In the genomic region with DNA sequence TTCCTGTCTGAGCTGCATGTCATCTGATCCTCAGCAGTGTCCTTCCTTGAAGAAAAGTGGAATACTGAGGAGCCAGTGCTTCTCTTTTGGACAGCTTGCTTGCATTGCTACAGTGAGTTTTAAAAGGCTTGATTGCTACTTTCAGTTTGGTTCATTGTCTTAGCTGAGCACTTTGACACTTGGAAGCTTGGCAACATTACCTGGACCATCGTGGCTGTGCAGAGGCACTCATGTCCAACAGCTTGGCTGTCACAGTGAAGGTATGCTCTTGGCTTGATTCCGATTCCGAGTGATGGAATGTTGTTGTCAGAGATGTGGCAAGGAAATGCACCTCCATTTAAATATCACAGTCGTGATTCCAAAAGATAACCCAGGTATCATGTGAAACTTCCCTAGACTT, we compare ENCODE assay signal across 18 cellular contexts.
DNase-seq lines count a peak whose midpoint lies in the region; ATAC-seq, FAIRE-seq and TF ChIP-seq lines count a peak whose summit lies in the region.
"Had no signal": no experiment of that assay in that cellular context is flagged by ENCODE, and none has a peak within 500 bp of the region (broad histone marks: within the 10 kb centered on the region; RNA-seq: fewer than 3 reads in every experiment).

No MANE protein-coding gene starts in this region.

- no peak for TF ChIP-seq EP300 in tibial nerve (IDR thresholded peaks at IDR 0.05)
- TF ChIP-seq EP300 in esophagus muscularis mucosa (IDR thresholded peaks at IDR 0.05): no peak

- TF ChIP-seq CTCF in IMR-90 (conservative IDR thresholded peaks at IDR 0.05; ENCODE audit: low read depth, low read length) (no peak), keratinocyte (optimal IDR thresholded peaks at IDR 0.05 in 1 of 3, IDR thresholded peaks at IDR 0.05 in 1 of 3, conservative IDR thresholded peaks at IDR 0.05 in 1 of 3; ENCODE audit: extremely low read depth in 1 of 3, insufficient read depth in 2 of 3, low read length in 3 of 3) (no peak), tibial nerve (IDR thresholded peaks at IDR 0.05) (no peak), esophagus muscularis mucosa (IDR thresholded peaks at IDR 0.05) (no peak)

- H3K79me1 ChIP-seq in IMR-90 (ENCODE audit: low read depth in 1 of 2, low read length in 2 of 2): no peaks in the 10 kb centered on the region

- peak overlapping the region; percentile 71 for H3K18ac ChIP-seq in IMR-90 (ENCODE audit: low read depth, low read length)

- no TSS peak for BruUV-seq in IMR-90 (replicated peaks; lab: Mats Ljungman, UMichigan)

- ATAC-seq in right cardiac atrium: no peak
- no peak for ATAC-seq in left cardiac atrium
- no peak for ATAC-seq in IMR-90 (ENCODE audit: low read depth)
- ATAC-seq: SK-N-SH treated with all-trans-retinoic acid at 6 μM for 48 hours had no signal

- no peak overlapping the region for H3K56ac ChIP-seq in IMR-90 (ENCODE audit: extremely low read depth, insufficient read depth, low read length)

- H3K9me1 ChIP-seq in IMR-90 (ENCODE audit: insufficient read depth, low read length) (peaks cover 11% of the 10 kb centered on the region), keratinocyte (ENCODE audit: control insufficient read depth, extremely low read depth, insufficient read depth, low read length) (no peaks in the 10 kb centered on the region)

- TF ChIP-seq POLR2A in IMR-90 (IDR thresholded peaks at IDR 0.05; ENCODE audit: low read depth, low read length) (no peak), tibial nerve (IDR thresholded peaks at IDR 0.05) (no peak), esophagus muscularis mucosa (IDR thresholded peaks at IDR 0.05; ENCODE audit: low read depth) (no peak)

- H4K8ac ChIP-seq in IMR-90 (ENCODE audit: low read depth in 2 of 2, low read length in 2 of 2): no peak overlapping the region

- H3K4ac ChIP-seq in IMR-90 (ENCODE audit: low read depth, low read length): peak overlapping the region; percentile 25; the same call in 1 of the 2 replicates

- peak overlapping the region; percentile 60; the same call in 1 of the 2 replicates for H3K14ac ChIP-seq in IMR-90 (replicated peaks; ENCODE audit: low read depth, low read length)

- peak overlapping the region; percentile 50; the same call in 1 of the 2 replicates for H2BK20ac ChIP-seq in IMR-90 (ENCODE audit: low read depth, low read length)

- H3K4me1 ChIP-seq in right cardiac atrium (ENCODE audit: control insufficient read depth, insufficient read depth, low read length) (peaks cover 6% of the 10 kb centered on the region), IMR-90 (ENCODE audit: control insufficient read depth, insufficient read depth, low read length) (peaks cover 11% of the 10 kb centered on the region), keratinocyte (ENCODE audit: control insufficient read depth, extremely low read depth, insufficient read depth, low read length) (no peaks in the 10 kb centered on the region), tibial nerve (no peaks in the 10 kb centered on the region), esophagus muscularis mucosa (peaks cover 4 to 34% (median 15%) of the 10 kb centered on the region in 4 donors)

- no peaks in the 10 kb centered on the region for H3K79me2 ChIP-seq in keratinocyte (ENCODE audit: control insufficient read depth, insufficient read depth, low read length)

- POLR2A ChIA-PET in IMR-90 (lab: Charles Lee; ENCODE audit: unreplicated experiment): no interaction called here

- H2AK5ac ChIP-seq in IMR-90 (ENCODE audit: low read depth, low read length): peak overlapping the region; percentile 76; the same call in 1 of the 2 replicates

- H3K27me3 ChIP-seq in right cardiac atrium (ENCODE audit: control insufficient read depth, insufficient read depth) (no peaks in the 10 kb centered on the region), IMR-90 (ENCODE audit: control insufficient read depth, insufficient read depth, low read length) (no peaks in the 10 kb centered on the region), keratinocyte (ENCODE audit: control insufficient read depth, extremely low read depth, insufficient read depth, low read length) (no peaks in the 10 kb centered on the region), tibial nerve (no peaks in the 10 kb centered on the region), esophagus muscularis mucosa (no peaks in the 10 kb centered on the region)

- peak overlapping the region; percentile 49; the same call in 1 of the 2 replicates for H4K5ac ChIP-seq in IMR-90 (ENCODE audit: low read depth, low read length)

- H4K20me1 ChIP-seq in IMR-90 (ENCODE audit: insufficient read depth, low read length): no peaks in the 10 kb centered on the region
- H4K20me1 ChIP-seq in keratinocyte (ENCODE audit: control insufficient read depth, extremely low read depth, insufficient read depth, low read length): no peaks in the 10 kb centered on the region

- H3K4me3 ChIP-seq in right cardiac atrium (ENCODE audit: low read length) (no peak overlapping the region), IMR-90 (ENCODE audit: insufficient read depth, low read depth, low read length) (no peak overlapping the region), keratinocyte (ENCODE audit: control insufficient read depth in 2 of 3, extremely low read depth in 1 of 3, insufficient read depth in 2 of 3, low read depth in 1 of 3, low read length in 3 of 3) (no peak overlapping the region), tibial nerve (no peak overlapping the region), esophagus muscularis mucosa (no peak overlapping the region)
- H3K4me3 ChIP-seq: GM23248, PC-9 had no signal

- H2BK15ac ChIP-seq in IMR-90 (ENCODE audit: low read depth, low read length): peak overlapping the region; percentile 68; the same call in 1 of the 3 replicates

- H3K4me2 ChIP-seq in IMR-90 (ENCODE audit: low read depth, low read length): no peak overlapping the region
- peak overlapping the region; percentile 15 for H3K4me2 ChIP-seq in keratinocyte (ENCODE audit: control insufficient read depth, extremely low read depth, insufficient read depth, low read depth, low read length)
- H3K4me2 ChIP-seq: PC-9 had no signal

- H3K9ac ChIP-seq in IMR-90 (ENCODE audit: low read depth, low read length) (no peak overlapping the region), keratinocyte (ENCODE audit: control insufficient read depth, extremely low read depth, insufficient read depth, low read length) (no peak overlapping the region)
- H3K9ac ChIP-seq: GM23248 had no signal

- no peaks in the 10 kb centered on the region for H3K36me3 ChIP-seq in IMR-90 (ENCODE audit: control insufficient read depth, insufficient read depth, low read length)
- H3K36me3 ChIP-seq in keratinocyte (ENCODE audit: control insufficient read depth in 2 of 2, extremely low read depth in 1 of 2, insufficient read depth in 2 of 2, low read length in 2 of 2): no peaks in the 10 kb centered on the region
- no peaks in the 10 kb centered on the region for H3K36me3 ChIP-seq in tibial nerve
- H3K36me3 ChIP-seq in esophagus muscularis mucosa: no peaks in the 10 kb centered on the region

- H2AK9ac ChIP-seq in IMR-90 (replicated peaks; ENCODE audit: low read depth, low read length, poor library complexity): no peak overlapping the region

- H3K27ac ChIP-seq in right cardiac atrium (ENCODE audit: low read length) (peak overlapping the region; percentile 13), IMR-90 (ENCODE audit: insufficient read depth, low read length) (no peak overlapping the region), keratinocyte (ENCODE audit: control insufficient read depth, insufficient read depth, low read length) (no peak overlapping the region), caudate nucleus (ENCODE audit: low read depth, low read length) (no peak overlapping the region), tibial nerve (no peak overlapping the region), esophagus muscularis mucosa (replicated peaks in 1 of 4) (no peak overlapping the region)
- H3K27ac ChIP-seq: GM23248, PC-9, RWPE1 had no signal

- CTCF ChIA-PET in IMR-90 (lab: Yijun Ruan, JAX): interaction anchor here (0.8 kb wide), 1 partner anchor 21 kb away, joined by 3 read pairs; no protein-coding TSS in a partner anchor

- dilution Hi-C loops in IMR-90 (cut with HindIII; ENCODE audit: low sequenced_read_pairs, unreplicated experiment): no loop called here
- dilution Hi-C loops in keratinocyte (cut with MboI; ENCODE audit: extremely low pct_ligation_motif_present, low sequenced_read_pairs): no loop called here

- 59% methylated on average over 4 of the region's 4 CpGs for WGBS in right cardiac atrium
- no CpG with 5 or more reads among the region's 4 CpGs for WGBS in IMR-90 (ENCODE audit: extremely low coverage in 2 of 2, insufficient read length in 1 of 2), 2 experiments
- 90 to 94% methylated on average over 4 of the region's 4 CpGs for WGBS in tibial nerve, 2 donors
- WGBS in esophagus muscularis mucosa: 76% methylated on average over 4 of the region's 4 CpGs

- FAIRE-seq in keratinocyte (lab: Jason Lieb, UNC): peak; percentile 80

- DNase-seq in right cardiac atrium (no peak), left cardiac atrium (no peak), IMR-90 (no peak), keratinocyte (ENCODE audit: low read depth, low spot score) (no peak), caudate nucleus (lab: John Stamatoyannopoulos, UW) (no peak), tibial nerve (ENCODE audit: low spot score in 2 of 2) (no peak), esophagus muscularis mucosa (ENCODE audit: extremely low spot score) (no peak)
- DNase-seq: CD4-positive, alpha-beta T cell; COR-L47; DMS79; GM23248; NCI-H1092; NCI-H1436; NCI-H1930; NCI-H69; PC-9 had no signal

- H2AFZ ChIP-seq in IMR-90 (replicated peaks; ENCODE audit: low read length, poor library complexity): no peak overlapping the region
- no peak overlapping the region for H2AFZ ChIP-seq in keratinocyte (ENCODE audit: control insufficient read depth, low read length)
- H2AFZ ChIP-seq: GM23248, PC-9 had no signal

- intact Hi-C loops in right cardiac atrium (cut with DNase I): no loop called here
- intact Hi-C loops in left cardiac atrium (cut with DNase I): no loop called here
- intact Hi-C loops in IMR-90 (cut with micrococcal nuclease): no loop called here
- intact Hi-C loops in esophagus muscularis mucosa (cut with DNase I): no loop called here

- TF ChIP-seq RAD21 in IMR-90 (IDR thresholded peaks at IDR 0.05; ENCODE audit: low read length): no peak

- H3K9me3 ChIP-seq in right cardiac atrium (ENCODE audit: control insufficient read depth, low read length) (no peaks in the 10 kb centered on the region), IMR-90 (ENCODE audit: control insufficient read depth, insufficient read depth, low read length) (no peaks in the 10 kb centered on the region), keratinocyte (ENCODE audit: control insufficient read depth, low read depth, low read length) (no peaks in the 10 kb centered on the region), tibial nerve (no peaks in the 10 kb centered on the region), esophagus muscularis mucosa (no peaks in the 10 kb centered on the region)

- H3K23ac ChIP-seq in IMR-90 (ENCODE audit: low read depth, low read length): no peak overlapping the region

- no peak overlapping the region; the same call in 1 of the 2 replicates for H4K91ac ChIP-seq in IMR-90 (ENCODE audit: insufficient read depth, low read depth, low read length)

- no peak overlapping the region for H2BK120ac ChIP-seq in IMR-90 (ENCODE audit: low read depth, low read length)

- no peak overlapping the region for H2BK5ac ChIP-seq in IMR-90 (ENCODE audit: low read depth, low read length, poor library complexity, severe bottlenecking)

- in situ Hi-C loops in IMR-90 (cut with MboI; ENCODE audit: low sequenced_read_pairs): no loop called here
